13 cellular contexts compared by ENCODE assay signal in genomic region chr2:189582140-189582825, GRCh38. TPM values are rescaled to one million over a fixed set of nuclear protein-coding genes. Genes with fewer than 3 reads are reported as not detected.
DNase-seq lines count a peak whose midpoint lies in the region; ATAC-seq and TF ChIP-seq lines count a peak whose summit lies in the region.
"Had no signal": no experiment of that assay in that cellular context is flagged by ENCODE, and none has a peak within 500 bp of the region (broad histone marks: within the 10 kb centered on the region; RNA-seq: fewer than 3 reads in every experiment).

No MANE protein-coding gene starts in this region.

- H3K4me3 Mint-ChIP-seq in activated CD4-positive, alpha-beta T cell treated with anti-CD3 and anti-CD28 coated beads, Interleukin-2, amount 10 ng/mL, durations not matched to agents 24 days and 14 days: peak overlapping the region; percentile 46

- H3K27me3 ChIP-seq in hepatocyte: no peaks in the 10 kb centered on the region
- H3K27me3 ChIP-seq in psoas muscle (ENCODE audit: insufficient read depth in 3 of 3, low read length in 2 of 3): no peaks in the 10 kb centered on the region
- H3K27me3 ChIP-seq: esophagus squamous epithelium had no signal

- H3K9me3 Mint-ChIP-seq in activated CD4-positive, alpha-beta T cell treated with anti-CD3 and anti-CD28 coated beads, Interleukin-2, amount 10 ng/mL, durations not matched to agents 24 days and 14 days: no peaks in the 10 kb centered on the region

- peaks cover 32% of the 10 kb centered on the region for H3K27me3 Mint-ChIP-seq in activated CD4-positive, alpha-beta T cell treated with anti-CD3 and anti-CD28 coated beads, Interleukin-2, amount 10 ng/mL, durations not matched to agents 24 days and 14 days

- WGBS in hepatocyte (ENCODE audit: low lambda C conversion rate, missing lambda C conversion rate): 73% methylated on average over 6 of the region's 6 CpGs
- 81 to 90% (median 89%) methylated on average over 6 of the region's 6 CpGs for WGBS in psoas muscle, 3 donors

- peaks cover 18% of the 10 kb centered on the region for H3K4me1 Mint-ChIP-seq in activated CD4-positive, alpha-beta T cell treated with anti-CD3 and anti-CD28 coated beads, Interleukin-2, amount 10 ng/mL, durations not matched to agents 24 days and 14 days

- peaks cover 4% of the 10 kb centered on the region; the same call in 1 of the 2 replicates for H3K36me3 ChIP-seq in KOPT-K1 (ENCODE audit: insufficient read depth, low read length)
- H3K36me3 ChIP-seq in hepatocyte (replicated peaks; ENCODE audit: insufficient read depth, low read depth): no peaks in the 10 kb centered on the region
- H3K36me3 ChIP-seq in psoas muscle (ENCODE audit: insufficient read depth in 1 of 2, low read depth in 1 of 2): peaks cover 0 to 10% of the 10 kb centered on the region in 2 donors
- H3K36me3 ChIP-seq: esophagus squamous epithelium, WERI-Rb-1 had no signal

- H3K4me1 ChIP-seq in hepatocyte (ENCODE audit: insufficient read depth) (peaks cover 11% of the 10 kb centered on the region), psoas muscle (peaks cover 24% of the 10 kb centered on the region)

- H3K4me3 ChIP-seq in hepatocyte: no peak overlapping the region
- H3K4me3 ChIP-seq in psoas muscle: no peak overlapping the region
- H3K4me3 ChIP-seq: A549 had no signal

- no peak for DNase-seq in activated CD4-positive, alpha-beta T cell treated with anti-CD3 and anti-CD28 coated beads, Interleukin-2, amount 10 ng/mL, durations not matched to agents 24 days and 14 days
- DNase-seq in activated CD4-positive, alpha-beta T cell treated with anti-CD3 and anti-CD28 coated beads for 48 hours: no peak
- DNase-seq in hepatocyte (ENCODE audit: low spot score) (no peak), psoas muscle (no peak), SIG-M5 (lab: John Stamatoyannopoulos, UW) (no peak), OCI-M1 (lab: John Stamatoyannopoulos, UW) (no peak)
- DNase-seq: esophagus squamous epithelium, NCI-H1930, SHP77 had no signal

- H3K9me2 ChIP-seq in hepatocyte (replicated peaks; ENCODE audit: insufficient read depth): no peaks in the 10 kb centered on the region

- H3K27ac Mint-ChIP-seq in activated CD4-positive, alpha-beta T cell treated with anti-CD3 and anti-CD28 coated beads, Interleukin-2, amount 10 ng/mL, durations not matched to agents 24 days and 14 days: no peak overlapping the region

- TF ChIP-seq CTCF in hepatocyte (IDR thresholded peaks at IDR 0.05; ENCODE audit: poor library complexity): no peak
- TF ChIP-seq CTCF in psoas muscle (IDR thresholded peaks at IDR 0.05): no peak

- ATAC-seq in psoas muscle (no peak), GM21737 (IDR thresholded peaks at IDR 0.05; ENCODE audit: unreplicated experiment) (no peak)

- H3K4me2 ChIP-seq in hepatocyte: peak overlapping the region; percentile 90

- intact Hi-C loops in activated CD4-positive, alpha-beta T cell treated with anti-CD3 and anti-CD28 coated beads, Interleukin-2, amount 10 ng/mL, durations not matched to agents 24 days and 14 days (cut with micrococcal nuclease): loop anchor here (5.0 kb wide), 2 partner anchors 140 to 180 kb away; partner anchors contain the start of genes OSGEPL1 and WDR75
- intact Hi-C loops in psoas muscle (cut with DNase I): no loop called here

- H3K9me3 ChIP-seq in KOPT-K1 (ENCODE audit: insufficient read depth, low read length, poor library complexity, severe bottlenecking) (no peaks in the 10 kb centered on the region), hepatocyte (ENCODE audit: low read depth) (no peaks in the 10 kb centered on the region), psoas muscle (no peaks in the 10 kb centered on the region)
- H3K9me3 ChIP-seq: A549, esophagus squamous epithelium had no signal

- H3K27ac ChIP-seq in KOPT-K1 (ENCODE audit: low read depth, low read length, poor library complexity, severe bottlenecking) (peak overlapping the region; percentile 69), hepatocyte (peak overlapping the region; percentile 96), psoas muscle (peak overlapping the region; percentile 96)
- H3K27ac ChIP-seq: WERI-Rb-1 had no signal

- H3K36me3 Mint-ChIP-seq in activated CD4-positive, alpha-beta T cell treated with anti-CD3 and anti-CD28 coated beads, Interleukin-2, amount 10 ng/mL, durations not matched to agents 24 days and 14 days (ENCODE audit: low read depth): no peaks in the 10 kb centered on the region

- peaks cover 29% of the 10 kb centered on the region for H3K79me2 ChIP-seq in hepatocyte

- no peaks in the 10 kb centered on the region for H4K20me1 ChIP-seq in hepatocyte (ENCODE audit: insufficient read depth, poor library complexity, severe bottlenecking)

- H2AFZ ChIP-seq in hepatocyte: peak overlapping the region; percentile 92

RNA-seq across cellular contexts. Expression of gene SLC40A1, which starts 1.7 kb away (rescaled TPM):
- 0.78 and 1.4 TPM in 2 replicates for total RNA-seq in activated CD4-positive, alpha-beta T cell treated with anti-CD3 and anti-CD28 coated beads, Interleukin-2, amount 10 ng/mL, durations not matched to agents 24 days and 14 days
- total RNA-seq in hepatocyte (225 and 261 TPM in 2 replicates), psoas muscle (10 to 100 TPM; 21.5 to 65.7 (median 34.6) TPM)
- polyA plus RNA-seq in hepatocyte (153 and 186 TPM in 2 replicates), psoas muscle (10 to 100 TPM in 2 of 3 donors, 1 to 10 TPM in 1; 8.4 to 49.1 (median 19.4) TPM)
